1 cellular context compared by ENCODE assay signal in the genomic region with DNA sequence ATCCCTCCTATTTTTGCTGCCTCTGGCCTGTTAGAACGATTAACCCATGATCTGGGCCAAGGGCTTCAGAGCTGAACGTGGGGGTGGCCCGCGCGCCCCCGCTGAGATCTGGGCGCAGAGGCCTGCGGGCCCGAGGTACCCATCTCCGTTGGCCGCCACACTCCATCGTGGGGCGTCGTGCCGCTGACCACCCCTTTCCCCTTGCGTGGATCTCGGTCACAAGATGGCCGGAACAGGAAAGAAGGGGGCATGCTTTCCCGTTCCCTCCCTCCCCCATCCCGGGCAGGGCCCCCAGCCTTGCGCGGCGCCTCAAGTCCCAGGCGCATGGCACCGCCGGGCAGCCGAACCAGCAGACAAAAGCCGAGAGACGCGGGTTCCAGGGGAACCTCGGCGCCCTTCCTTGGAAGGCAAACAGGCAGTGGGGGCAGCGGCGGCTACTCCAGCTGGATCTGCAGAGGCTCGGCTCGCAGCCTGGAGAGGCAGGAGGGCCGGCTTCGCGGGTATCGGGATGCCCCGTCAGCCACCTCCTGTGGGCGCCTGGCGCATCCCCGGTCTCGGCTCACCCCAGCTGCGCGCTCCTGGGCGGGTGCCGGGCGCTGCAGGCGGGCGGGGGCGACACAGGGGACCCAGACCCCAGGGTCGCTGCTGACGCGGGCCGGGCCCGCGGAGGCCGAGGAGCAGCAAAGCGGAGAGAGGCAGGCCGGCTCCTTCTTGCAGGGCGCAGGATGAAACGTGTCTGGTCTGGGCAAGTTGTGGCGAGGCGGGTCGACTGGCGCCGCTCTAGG.
TF ChIP-seq lines count a peak whose summit lies in the region.

No MANE protein-coding gene starts in this region.

TF ChIP-seq in HepG2, 621 proteins besides CTCF, POLR2A, EP300 and RAD21 (continued from another document and continues in another):
- TF ChIP-seq TCF12 (IDR thresholded peaks at IDR 0.05) (no peak), TCF12 (CRISPR knock-in tag; IDR thresholded peaks at IDR 0.05) (no peak), ZNF607 (CRISPR knock-in tag; IDR thresholded peaks at IDR 0.05; ENCODE audit: borderline replicate concordance) (peak; percentile 62; the same call in 1 of the 2 replicates), ZNF746 (CRISPR knock-in tag; IDR thresholded peaks at IDR 0.05) (no peak), ZNF12 (CRISPR knock-in tag; IDR thresholded peaks at IDR 0.05) (no peak), ZNF777 (CRISPR knock-in tag; IDR thresholded peaks at IDR 0.05) (peak; percentile 54), NR1H2 (CRISPR knock-in tag; IDR thresholded peaks at IDR 0.05; ENCODE audit: borderline replicate concordance, low read depth) (no peak), KLF16 (CRISPR knock-in tag; IDR thresholded peaks at IDR 0.05) (no peak), TEAD3 (CRISPR knock-in tag; optimal IDR thresholded peaks at IDR 0.05; ENCODE audit: borderline replicate concordance) (no peak), ZNF672 (CRISPR knock-in tag; IDR thresholded peaks at IDR 0.05) (no peak), ZNF256 (CRISPR knock-in tag; conservative IDR thresholded peaks at IDR 0.05) (no peak), ZNF124 (CRISPR knock-in tag; IDR thresholded peaks at IDR 0.05) (no peak), YEATS4 (CRISPR knock-in tag; IDR thresholded peaks at IDR 0.05; ENCODE audit: borderline replicate concordance) (peak; percentile 28; the same call in 1 of the 2 replicates), ISL2 (CRISPR knock-in tag; IDR thresholded peaks at IDR 0.05) (no peak), ZMYM3 (CRISPR knock-in tag; IDR thresholded peaks at IDR 0.05) (0 out of 2 replicates have a peak, but pooled peaks have one; percentile 24), NRL (CRISPR knock-in tag; IDR thresholded peaks at IDR 0.05; ENCODE audit: borderline replicate concordance) (peak; percentile 65), ZFP37 (CRISPR knock-in tag; IDR thresholded peaks at IDR 0.05; ENCODE audit: borderline replicate concordance) (no peak), CREM (IDR thresholded peaks at IDR 0.05) (0 out of 2 replicates have a peak, but pooled peaks have one; percentile 6), CREM (CRISPR knock-in tag; IDR thresholded peaks at IDR 0.05) (no peak), JUNB (CRISPR knock-in tag; IDR thresholded peaks at IDR 0.05; ENCODE audit: borderline replicate concordance) (no peak), NR2C2 (CRISPR knock-in tag; IDR thresholded peaks at IDR 0.05; ENCODE audit: borderline replicate concordance) (no peak), MAFG (CRISPR knock-in tag; IDR thresholded peaks at IDR 0.05) (no peak), NFRKB (IDR thresholded peaks at IDR 0.05) (no peak), ATRX (CRISPR knock-in tag; IDR thresholded peaks at IDR 0.05; ENCODE audit: borderline replicate concordance) (no peak), NFYB (CRISPR knock-in tag; IDR thresholded peaks at IDR 0.05) (no peak), ZNF232 (CRISPR knock-in tag; IDR thresholded peaks at IDR 0.05; ENCODE audit: borderline replicate concordance) (no peak), ZNF496 (CRISPR knock-in tag; IDR thresholded peaks at IDR 0.05; ENCODE audit: insufficient replicate concordance) (no peak), SP140L (CRISPR knock-in tag; IDR thresholded peaks at IDR 0.05; ENCODE audit: borderline replicate concordance) (no peak), KAT7 (CRISPR knock-in tag; IDR thresholded peaks at IDR 0.05; ENCODE audit: borderline replicate concordance) (0 out of 2 replicates have a peak, but pooled peaks have one; percentile 7), DNMT3B (CRISPR knock-in tag; conservative IDR thresholded peaks at IDR 0.05) (no peak), SAFB2 (CRISPR knock-in tag; IDR thresholded peaks at IDR 0.05; ENCODE audit: borderline replicate concordance, low read depth) (no peak), ZNF563 (CRISPR knock-in tag; IDR thresholded peaks at IDR 0.05) (peak; percentile 21), FOXC1 (CRISPR knock-in tag; IDR thresholded peaks at IDR 0.05; ENCODE audit: borderline replicate concordance) (peak; percentile 33; the same call in 1 of the 2 replicates), NR2F1 (CRISPR knock-in tag; IDR thresholded peaks at IDR 0.05) (no peak), ZNF776 (CRISPR knock-in tag; IDR thresholded peaks at IDR 0.05) (0 out of 2 replicates have a peak, but pooled peaks have one; percentile 33), SNAI1 (CRISPR knock-in tag; IDR thresholded peaks at IDR 0.05; ENCODE audit: borderline replicate concordance) (no peak), DNMT1 (CRISPR knock-in tag; IDR thresholded peaks at IDR 0.05) (no peak)
- TF ChIP-seq, protein P1, sequence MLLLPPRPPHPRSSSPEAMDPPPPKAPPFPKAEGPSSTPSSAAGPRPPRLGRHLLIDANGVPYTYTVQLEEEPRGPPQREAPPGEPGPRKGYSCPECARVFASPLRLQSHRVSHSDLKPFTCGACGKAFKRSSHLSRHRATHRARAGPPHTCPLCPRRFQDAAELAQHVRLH (CRISPR knock-in tag; IDR thresholded peaks at IDR 0.05; ENCODE audit: borderline replicate concordance, low read depth) = no peak
- TF ChIP-seq, protein P2, sequence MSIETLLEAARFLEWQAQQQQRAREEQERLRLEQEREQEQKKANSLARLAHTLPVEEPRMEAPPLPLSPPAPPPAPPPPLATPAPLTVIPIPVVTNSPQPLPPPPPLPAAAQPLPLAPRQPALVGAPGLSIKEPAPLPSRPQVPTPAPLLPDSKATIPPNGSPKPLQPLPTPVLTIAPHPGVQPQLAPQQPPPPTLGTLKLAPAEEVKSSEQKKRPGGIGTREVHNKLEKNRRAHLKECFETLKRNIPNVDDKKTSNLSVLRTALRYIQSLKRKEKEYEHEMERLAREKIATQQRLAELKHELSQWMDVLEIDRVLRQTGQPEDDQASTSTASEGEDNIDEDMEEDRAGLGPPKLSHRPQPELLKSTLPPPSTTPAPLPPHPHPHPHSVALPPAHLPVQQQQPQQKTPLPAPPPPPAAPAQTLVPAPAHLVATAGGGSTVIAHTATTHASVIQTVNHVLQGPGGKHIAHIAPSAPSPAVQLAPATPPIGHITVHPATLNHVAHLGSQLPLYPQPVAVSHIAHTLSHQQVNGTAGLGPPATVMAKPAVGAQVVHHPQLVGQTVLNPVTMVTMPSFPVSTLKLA (IDR thresholded peaks at IDR 0.05) = no peak
- TF ChIP-seq, protein P3, sequence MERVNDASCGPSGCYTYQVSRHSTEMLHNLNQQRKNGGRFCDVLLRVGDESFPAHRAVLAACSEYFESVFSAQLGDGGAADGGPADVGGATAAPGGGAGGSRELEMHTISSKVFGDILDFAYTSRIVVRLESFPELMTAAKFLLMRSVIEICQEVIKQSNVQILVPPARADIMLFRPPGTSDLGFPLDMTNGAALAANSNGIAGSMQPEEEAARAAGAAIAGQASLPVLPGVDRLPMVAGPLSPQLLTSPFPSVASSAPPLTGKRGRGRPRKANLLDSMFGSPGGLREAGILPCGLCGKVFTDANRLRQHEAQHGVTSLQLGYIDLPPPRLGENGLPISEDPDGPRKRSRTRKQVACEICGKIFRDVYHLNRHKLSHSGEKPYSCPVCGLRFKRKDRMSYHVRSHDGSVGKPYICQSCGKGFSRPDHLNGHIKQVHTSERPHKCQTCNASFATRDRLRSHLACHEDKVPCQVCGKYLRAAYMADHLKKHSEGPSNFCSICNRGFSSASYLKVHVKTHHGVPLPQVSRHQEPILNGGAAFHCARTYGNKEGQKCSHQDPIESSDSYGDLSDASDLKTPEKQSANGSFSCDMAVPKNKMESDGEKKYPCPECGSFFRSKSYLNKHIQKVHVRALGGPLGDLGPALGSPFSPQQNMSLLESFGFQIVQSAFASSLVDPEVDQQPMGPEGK (CRISPR knock-in tag; IDR thresholded peaks at IDR 0.05) = peak; percentile 87
- TF ChIP-seq, protein P4, sequence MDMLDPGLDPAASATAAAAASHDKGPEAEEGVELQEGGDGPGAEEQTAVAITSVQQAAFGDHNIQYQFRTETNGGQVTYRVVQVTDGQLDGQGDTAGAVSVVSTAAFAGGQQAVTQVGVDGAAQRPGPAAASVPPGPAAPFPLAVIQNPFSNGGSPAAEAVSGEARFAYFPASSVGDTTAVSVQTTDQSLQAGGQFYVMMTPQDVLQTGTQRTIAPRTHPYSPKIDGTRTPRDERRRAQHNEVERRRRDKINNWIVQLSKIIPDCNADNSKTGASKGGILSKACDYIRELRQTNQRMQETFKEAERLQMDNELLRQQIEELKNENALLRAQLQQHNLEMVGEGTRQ (IDR thresholded peaks at IDR 0.05; ENCODE audit: low read depth, low read length) = no peak
- TF ChIP-seq, protein P4 (CRISPR knock-in tag; IDR thresholded peaks at IDR 0.05; ENCODE audit: borderline replicate concordance) = no peak
- TF ChIP-seq, protein P5, sequence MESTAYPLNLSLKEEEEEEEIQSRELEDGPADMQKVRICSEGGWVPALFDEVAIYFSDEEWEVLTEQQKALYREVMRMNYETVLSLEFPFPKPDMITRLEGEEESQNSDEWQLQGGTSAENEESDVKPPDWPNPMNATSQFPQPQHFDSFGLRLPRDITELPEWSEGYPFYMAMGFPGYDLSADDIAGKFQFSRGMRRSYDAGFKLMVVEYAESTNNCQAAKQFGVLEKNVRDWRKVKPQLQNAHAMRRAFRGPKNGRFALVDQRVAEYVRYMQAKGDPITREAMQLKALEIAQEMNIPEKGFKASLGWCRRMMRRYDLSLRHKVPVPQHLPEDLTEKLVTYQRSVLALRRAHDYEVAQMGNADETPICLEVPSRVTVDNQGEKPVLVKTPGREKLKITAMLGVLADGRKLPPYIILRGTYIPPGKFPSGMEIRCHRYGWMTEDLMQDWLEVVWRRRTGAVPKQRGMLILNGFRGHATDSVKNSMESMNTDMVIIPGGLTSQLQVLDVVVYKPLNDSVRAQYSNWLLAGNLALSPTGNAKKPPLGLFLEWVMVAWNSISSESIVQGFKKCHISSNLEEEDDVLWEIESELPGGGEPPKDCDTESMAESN (CRISPR knock-in tag; conservative IDR thresholded peaks at IDR 0.05) = peak; percentile 65
- TF ChIP-seq, protein P6, sequence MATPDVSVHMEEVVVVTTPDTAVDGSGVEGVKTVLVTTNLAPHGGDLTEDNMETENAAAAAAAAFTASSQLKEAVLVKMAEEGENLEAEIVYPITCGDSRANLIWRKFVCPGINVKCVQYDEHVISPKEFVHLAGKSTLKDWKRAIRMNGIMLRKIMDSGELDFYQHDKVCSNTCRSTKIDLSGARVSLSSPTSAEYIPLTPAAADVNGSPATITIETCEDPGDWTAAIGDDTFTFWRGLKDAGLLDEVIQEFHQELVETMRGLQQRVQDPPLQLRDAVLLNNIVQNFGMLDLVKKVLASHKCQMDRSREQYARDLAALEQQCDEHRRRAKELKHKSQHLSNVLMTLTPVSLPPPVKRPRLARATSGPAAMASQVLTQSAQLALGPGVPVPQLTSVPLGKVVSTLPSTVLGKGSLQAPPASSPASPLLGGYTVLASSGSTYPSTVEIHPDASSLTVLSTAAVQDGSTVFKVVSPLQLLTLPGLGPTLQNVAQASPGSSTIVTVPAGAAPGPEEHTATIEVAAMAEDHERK (CRISPR knock-in tag; IDR thresholded peaks at IDR 0.05; ENCODE audit: low read depth) = no peak
- TF ChIP-seq, protein P7, sequence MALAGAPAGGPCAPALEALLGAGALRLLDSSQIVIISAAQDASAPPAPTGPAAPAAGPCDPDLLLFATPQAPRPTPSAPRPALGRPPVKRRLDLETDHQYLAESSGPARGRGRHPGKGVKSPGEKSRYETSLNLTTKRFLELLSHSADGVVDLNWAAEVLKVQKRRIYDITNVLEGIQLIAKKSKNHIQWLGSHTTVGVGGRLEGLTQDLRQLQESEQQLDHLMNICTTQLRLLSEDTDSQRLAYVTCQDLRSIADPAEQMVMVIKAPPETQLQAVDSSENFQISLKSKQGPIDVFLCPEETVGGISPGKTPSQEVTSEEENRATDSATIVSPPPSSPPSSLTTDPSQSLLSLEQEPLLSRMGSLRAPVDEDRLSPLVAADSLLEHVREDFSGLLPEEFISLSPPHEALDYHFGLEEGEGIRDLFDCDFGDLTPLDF (CRISPR knock-in tag; IDR thresholded peaks at IDR 0.05) = no peak
- TF ChIP-seq, protein P8, sequence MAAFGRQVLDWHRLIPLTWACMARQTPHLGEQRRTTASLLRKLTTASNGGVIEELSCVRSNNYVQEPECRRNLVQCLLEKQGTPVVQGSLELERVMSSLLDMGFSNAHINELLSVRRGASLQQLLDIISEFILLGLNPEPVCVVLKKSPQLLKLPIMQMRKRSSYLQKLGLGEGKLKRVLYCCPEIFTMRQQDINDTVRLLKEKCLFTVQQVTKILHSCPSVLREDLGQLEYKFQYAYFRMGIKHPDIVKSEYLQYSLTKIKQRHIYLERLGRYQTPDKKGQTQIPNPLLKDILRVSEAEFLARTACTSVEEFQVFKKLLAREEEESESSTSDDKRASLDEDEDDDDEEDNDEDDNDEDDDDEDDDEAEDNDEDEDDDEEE (CRISPR knock-in tag; IDR thresholded peaks at IDR 0.05) = no peak
- TF ChIP-seq, protein P9, sequence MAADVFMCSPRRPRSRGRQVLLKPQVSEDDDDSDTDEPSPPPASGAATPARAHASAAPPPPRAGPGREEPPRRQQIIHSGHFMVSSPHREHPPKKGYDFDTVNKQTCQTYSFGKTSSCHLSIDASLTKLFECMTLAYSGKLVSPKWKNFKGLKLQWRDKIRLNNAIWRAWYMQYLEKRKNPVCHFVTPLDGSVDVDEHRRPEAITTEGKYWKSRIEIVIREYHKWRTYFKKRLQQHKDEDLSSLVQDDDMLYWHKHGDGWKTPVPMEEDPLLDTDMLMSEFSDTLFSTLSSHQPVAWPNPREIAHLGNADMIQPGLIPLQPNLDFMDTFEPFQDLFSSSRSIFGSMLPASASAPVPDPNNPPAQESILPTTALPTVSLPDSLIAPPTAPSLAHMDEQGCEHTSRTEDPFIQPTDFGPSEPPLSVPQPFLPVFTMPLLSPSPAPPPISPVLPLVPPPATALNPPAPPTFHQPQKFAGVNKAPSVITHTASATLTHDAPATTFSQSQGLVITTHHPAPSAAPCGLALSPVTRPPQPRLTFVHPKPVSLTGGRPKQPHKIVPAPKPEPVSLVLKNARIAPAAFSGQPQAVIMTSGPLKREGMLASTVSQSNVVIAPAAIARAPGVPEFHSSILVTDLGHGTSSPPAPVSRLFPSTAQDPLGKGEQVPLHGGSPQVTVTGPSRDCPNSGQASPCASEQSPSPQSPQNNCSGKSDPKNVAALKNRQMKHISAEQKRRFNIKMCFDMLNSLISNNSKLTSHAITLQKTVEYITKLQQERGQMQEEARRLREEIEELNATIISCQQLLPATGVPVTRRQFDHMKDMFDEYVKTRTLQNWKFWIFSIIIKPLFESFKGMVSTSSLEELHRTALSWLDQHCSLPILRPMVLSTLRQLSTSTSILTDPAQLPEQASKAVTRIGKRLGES (CRISPR knock-in tag; IDR thresholded peaks at IDR 0.05; ENCODE audit: borderline replicate concordance) = no peak
- TF ChIP-seq, protein P10, sequence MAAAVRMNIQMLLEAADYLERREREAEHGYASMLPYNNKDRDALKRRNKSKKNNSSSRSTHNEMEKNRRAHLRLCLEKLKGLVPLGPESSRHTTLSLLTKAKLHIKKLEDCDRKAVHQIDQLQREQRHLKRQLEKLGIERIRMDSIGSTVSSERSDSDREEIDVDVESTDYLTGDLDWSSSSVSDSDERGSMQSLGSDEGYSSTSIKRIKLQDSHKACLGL (CRISPR knock-in tag; IDR thresholded peaks at IDR 0.05) = no peak
